In genomic region chr21:40853956-40854688, GRCh38 we compare ENCODE assay signal across 24 cellular contexts. TPM values are rescaled to one million over a fixed set of nuclear protein-coding genes. Genes with fewer than 3 reads are reported as not detected.
A peak's percentile ranks its signal among the peaks of the same experiment; 100 is the strongest.
DNase-seq lines count a peak whose midpoint lies in the region; ATAC-seq lines count a peak whose summit lies in the region.
"Had no signal": no experiment of that assay in that cellular context is flagged by ENCODE, and none has a peak within 500 bp of the region (broad histone marks: within the 10 kb centered on the region; RNA-seq: fewer than 3 reads in every experiment).

No MANE protein-coding gene starts in this region.

- H3K4me1 Mint-ChIP-seq in T-helper 2 cell treated with Interferon-gamma antibody and Interleukin-4, amounts not matched to agents 5 μg/mL and 100 μg/mL, for 36 hours (ENCODE audit: low read depth), result no peaks in the 10 kb centered on the region
- H3K4me1 Mint-ChIP-seq: B cell had no signal

- no peak overlapping the region for H3K27ac Mint-ChIP-seq in T-helper 2 cell treated with Interferon-gamma antibody and Interleukin-4, amounts not matched to agents 5 μg/mL and 100 μg/mL, for 36 hours
- H3K27ac Mint-ChIP-seq: B cell had no signal

- no peaks in the 10 kb centered on the region for H3K36me3 Mint-ChIP-seq in T-helper 2 cell treated with Interferon-gamma antibody and Interleukin-4, amounts not matched to agents 5 μg/mL and 100 μg/mL, for 36 hours (ENCODE audit: low read depth)

- H3K9me3 Mint-ChIP-seq in T-helper 2 cell treated with Interferon-gamma antibody and Interleukin-4, amounts not matched to agents 5 μg/mL and 100 μg/mL, for 36 hours, result no peaks in the 10 kb centered on the region

- no peaks in the 10 kb centered on the region for H3K27me3 Mint-ChIP-seq in T-helper 2 cell treated with Interferon-gamma antibody and Interleukin-4, amounts not matched to agents 5 μg/mL and 100 μg/mL, for 36 hours (ENCODE audit: low read depth)
- H3K27me3 Mint-ChIP-seq: B cell had no signal

- peak; percentile 62 for ATAC-seq in sciatic nerve
- ATAC-seq in HG03469 (IDR thresholded peaks at IDR 0.05; ENCODE audit: unreplicated experiment), result no peak

- peak overlapping the region; percentile 46 for H3K27ac ChIP-seq in layer of hippocampus (ENCODE audit: low read depth, low read length)
- H3K27ac ChIP-seq: 22Rv1, Peyer's patch had no signal

- peak; percentile 7 for DNase-seq in NOMO-1 treated with DMSO at 0.1 percent for 48 hours (lab: John Stamatoyannopoulos, UW; ENCODE audit: unreplicated experiment)
- DNase-seq in NOMO-1 treated with dmso at 0.1 percent for 144 hours (lab: John Stamatoyannopoulos, UW; ENCODE audit: unreplicated experiment), result no peak
- peak; percentile 84 for DNase-seq in MV-4-11 (lab: John Stamatoyannopoulos, UW)
- no peak for DNase-seq in sciatic nerve (ENCODE audit: low spot score)
- DNase-seq in T-helper 2 cell treated with Interferon-gamma antibody and Interleukin-4, amounts not matched to agents 5 μg/mL and 100 μg/mL, for 36 hours (ENCODE audit: low spot score), result no peak
- no peak for DNase-seq in SIG-M5 treated with dmso at 0.1 percent for 504 hours (lab: John Stamatoyannopoulos, UW; ENCODE audit: unreplicated experiment)
- DNase-seq: Calu3; DMS153; DND-41; KBM-7; NCI-H2029; NCI-H446 treated with DMSO at 0.1 percent for 48 hours; NCI-H526; NCI-H82; NK-92 treated with Interleukin-12 subunit alpha and Interleukin-12 subunit beta, amount 100 ng/mL, for 24 hours; OCI-M1; Peyer's patch; SIG-M5; SK-N-SH had no signal

- intact Hi-C loops in sciatic nerve (cut with DNase I), result no loop called here

- no peak overlapping the region for H3K4me3 Mint-ChIP-seq in T-helper 2 cell treated with Interferon-gamma antibody and Interleukin-4, amounts not matched to agents 5 μg/mL and 100 μg/mL, for 36 hours
- H3K4me3 Mint-ChIP-seq: B cell had no signal

- no peaks in the 10 kb centered on the region for H3K27me3 ChIP-seq in layer of hippocampus (ENCODE audit: control insufficient read depth, insufficient read depth, low read length)
- H3K27me3 ChIP-seq: Peyer's patch had no signal

RNA-seq across cellular contexts. Expression of gene DSCAM, which starts 7.2 kb away (rescaled TPM):
- 0.36 TPM for total RNA-seq in sciatic nerve
- total RNA-seq: B cell, Calu3, LHCN-M2 had no signal

Comparison
In these comparisons a context has a peak if more than half of its experiments do, and no peak if none do; other contexts are left out.
1. DNase-seq: peak in NOMO-1 treated with DMSO at 0.1 percent for 48 hours (single experiment) and MV-4-11 (single experiment); none in NOMO-1 treated with dmso at 0.1 percent for 144 hours (single experiment), sciatic nerve (single experiment), T-helper 2 cell treated with Interferon-gamma antibody and Interleukin-4, amounts not matched to agents 5 μg/mL and 100 μg/mL, for 36 hours (single experiment) and SIG-M5 treated with dmso at 0.1 percent for 504 hours (single experiment).